In the genomic region with DNA sequence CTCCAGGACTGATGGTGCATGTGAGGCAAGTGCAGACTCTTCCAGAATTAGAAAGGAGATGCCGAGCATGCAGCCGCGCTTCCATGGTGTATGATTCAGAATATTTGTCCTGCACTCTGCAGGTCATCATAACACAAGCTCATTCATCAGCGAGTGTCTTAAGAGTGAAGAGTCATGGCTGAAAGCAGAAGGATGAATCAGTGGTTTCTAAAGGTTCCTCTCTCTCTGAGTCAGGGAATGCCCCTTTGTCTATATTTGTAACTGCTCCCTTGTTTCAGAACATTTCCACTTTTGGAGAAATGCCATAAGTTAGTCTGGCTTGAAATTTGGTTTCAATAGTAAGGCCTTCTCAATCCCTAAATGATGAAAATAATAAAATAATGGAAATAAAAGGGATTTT, we compare ENCODE assay signal across 8 cellular contexts. TPM values are rescaled to one million over a fixed set of nuclear protein-coding genes. Genes with fewer than 3 reads are reported as not detected.
A peak's percentile ranks its signal among the peaks of the same experiment; 100 is the strongest.
DNase-seq lines count a peak whose midpoint lies in the region; ATAC-seq and TF ChIP-seq lines count a peak whose summit lies in the region.

No MANE protein-coding gene starts in this region.

- H2AFZ ChIP-seq in Karpas-422 (ENCODE audit: low read length) = no peak overlapping the region

- no peaks in the 10 kb centered on the region for H3K9me3 ChIP-seq in gastroesophageal sphincter
- H3K9me3 ChIP-seq in Karpas-422 (ENCODE audit: low read length) = no peaks in the 10 kb centered on the region

- H3K79me2 ChIP-seq in Karpas-422 (ENCODE audit: low read length) = no peaks in the 10 kb centered on the region

- ATAC-seq in GM18517 (IDR thresholded peaks at IDR 0.05; ENCODE audit: unreplicated experiment) (peak; percentile 69), HG02623 (IDR thresholded peaks at IDR 0.05; ENCODE audit: unreplicated experiment) (peak; percentile 94), gastroesophageal sphincter (peak; percentile 52)

- H3K9ac ChIP-seq in Karpas-422 (ENCODE audit: low read length) = no peak overlapping the region

- no peaks in the 10 kb centered on the region for H4K20me1 ChIP-seq in Karpas-422 (ENCODE audit: insufficient read depth, low read depth, low read length)

- H3K4me2 ChIP-seq in Karpas-422 (ENCODE audit: low read depth, low read length, poor library complexity, severe bottlenecking) = no peak overlapping the region

- 0 to 29% methylated on average over 4 of the region's 4 CpGs for WGBS in gastroesophageal sphincter (ENCODE audit: low coverage in 1 of 2), 2 donors

- no peak for TF ChIP-seq EP300 in gastroesophageal sphincter (IDR thresholded peaks at IDR 0.05)

- DNase-seq in NOMO-1 treated with dmso at 0.1 percent for 144 hours (lab: John Stamatoyannopoulos, UW; ENCODE audit: unreplicated experiment) (peak; percentile 10), Karpas-422 (no peak), OCI-M2 (lab: John Stamatoyannopoulos, UW; ENCODE audit: unreplicated experiment) (no peak), 8988T (no peak), NCI-H1930 (lab: John Stamatoyannopoulos, UW) (no peak)

- no peaks in the 10 kb centered on the region for H3K9me2 ChIP-seq in Karpas-422 (replicated peaks; ENCODE audit: insufficient read depth, low read length)

- H3K27ac ChIP-seq in gastroesophageal sphincter (no peak overlapping the region), Karpas-422 (ENCODE audit: low read length) (no peak overlapping the region)

- H3K4me1 ChIP-seq in gastroesophageal sphincter = peaks cover 0 to 7% (median 0%) of the 10 kb centered on the region in 3 donors
- no peaks in the 10 kb centered on the region for H3K4me1 ChIP-seq in Karpas-422 (ENCODE audit: low read length)

- no peak for TF ChIP-seq POLR2A in gastroesophageal sphincter (IDR thresholded peaks at IDR 0.05)

- H3K27me3 ChIP-seq in gastroesophageal sphincter (no peaks in the 10 kb centered on the region), Karpas-422 (ENCODE audit: low read length) (no peaks in the 10 kb centered on the region)

- TF ChIP-seq CTCF in gastroesophageal sphincter (IDR thresholded peaks at IDR 0.05) = no peak

- H3K36me3 ChIP-seq in gastroesophageal sphincter = no peaks in the 10 kb centered on the region
- H3K36me3 ChIP-seq in Karpas-422 (ENCODE audit: insufficient read depth, low read length) = no peaks in the 10 kb centered on the region

- H3K4me3 ChIP-seq in gastroesophageal sphincter = no peak overlapping the region
- H3K4me3 ChIP-seq in Karpas-422 (ENCODE audit: low read length) = no peak overlapping the region

RNA-seq across cellular contexts. Expression of a gene that starts 52.3 kb away (rescaled TPM):
- under 1 TPM in 3 of 4 donors, not detected in 1; 0.04 to 0.31 (median 0.13) TPM for total RNA-seq in gastroesophageal sphincter
- not detected in 2 replicates for total RNA-seq in Karpas-422 (2014; rRNA removed; shearing (Covaris generic); ENCODE audit: low replicate concordance)
